In genomic region chr12:5861426-5861825, GRCh38 we compare ENCODE assay signal across 11 cellular contexts.
"Had no signal": no experiment of that assay in that cellular context is flagged by ENCODE, and none has a peak within 500 bp of the region (broad histone marks: within the 10 kb centered on the region; RNA-seq: fewer than 3 reads in every experiment).

No MANE protein-coding gene starts in this region.

- H3K9me3 ChIP-seq: HAP-1 had no signal

- H3K4me3 ChIP-seq: GM23248, GM23338, HAP-1 had no signal

- H3K9ac ChIP-seq: GM23248 had no signal

- H2AFZ ChIP-seq: GM23248, GM23338 had no signal

- H3K27ac ChIP-seq: GM23248 had no signal

- ATAC-seq: GM23338, HCT116 had no signal

- H3K4me1 ChIP-seq: HAP-1 had no signal

- FAIRE-seq: H1, H54 had no signal

- H3K36me3 ChIP-seq: HAP-1 had no signal

- H3K4me2 ChIP-seq: GM23338 had no signal

- DNase-seq: GM23248, GOT3, H7, H9, HCEC 1CT, HFFc6 had no signal
